ENCODE assay signal across 21 cellular contexts in the genomic region with DNA sequence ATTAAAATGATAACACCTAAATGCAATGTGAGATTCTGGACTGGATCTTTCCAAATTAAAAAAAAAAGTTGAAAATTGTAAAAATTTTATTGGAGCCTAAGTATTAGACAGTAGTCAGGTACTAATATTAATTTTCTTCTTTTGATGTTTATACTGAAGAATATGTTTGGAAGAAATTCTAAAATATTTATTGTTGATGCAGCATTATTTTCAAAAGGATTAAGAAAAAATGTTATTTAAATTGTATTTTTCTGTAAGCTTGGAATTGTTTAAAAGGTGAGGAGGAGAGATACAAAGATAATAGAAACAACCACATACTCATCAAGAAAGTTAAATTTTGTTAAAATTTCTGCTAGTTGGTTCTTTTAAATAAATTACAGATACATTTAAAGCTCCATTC.
DNase-seq lines count a peak whose midpoint lies in the region; ATAC-seq, FAIRE-seq and TF ChIP-seq lines count a peak whose summit lies in the region.
"Had no signal": no experiment of that assay in that cellular context is flagged by ENCODE, and none has a peak within 500 bp of the region (broad histone marks: within the 10 kb centered on the region; RNA-seq: fewer than 3 reads in every experiment).

No MANE protein-coding gene starts in this region.

- peak; percentile 60 for FAIRE-seq in A204.1 (lab: Jason Lieb, UNC)
- peak; percentile 19 for FAIRE-seq in G401.6 (lab: Jason Lieb, UNC)
- FAIRE-seq in endothelial cell of umbilical vein (lab: Jason Lieb, UNC): peak; percentile 40
- peak; percentile 13 for FAIRE-seq in pancreas (lab: Jason Lieb, UNC)
- FAIRE-seq: GM12878, GM19239 had no signal

- H2AFZ ChIP-seq in endothelial cell of umbilical vein (ENCODE audit: low read depth, low read length) (no peak overlapping the region), SK-N-SH (ENCODE audit: low read depth) (no peak overlapping the region)
- H2AFZ ChIP-seq: GM23248 had no signal

- H3K27me3 ChIP-seq in endothelial cell of umbilical vein (ENCODE audit: control insufficient read depth in 2 of 2, insufficient read depth in 2 of 2, low read length in 2 of 2): no peaks in the 10 kb centered on the region
- no peaks in the 10 kb centered on the region for H3K27me3 ChIP-seq in pancreas
- no peaks in the 10 kb centered on the region for H3K27me3 ChIP-seq in SK-N-SH (ENCODE audit: insufficient read depth)
- H3K27me3 ChIP-seq in dorsolateral prefrontal cortex: no peaks in the 10 kb centered on the region
- H3K27me3 ChIP-seq: BLaER1 had no signal

- H3K9me3 ChIP-seq in endothelial cell of umbilical vein (replicated peaks; ENCODE audit: control insufficient read depth, insufficient read depth, low read length): no peaks in the 10 kb centered on the region
- peaks cover 0 to 3% (median 0%) of the 10 kb centered on the region in 4 donors for H3K9me3 ChIP-seq in pancreas
- H3K9me3 ChIP-seq in SK-N-SH: no peaks in the 10 kb centered on the region

- CTCF ChIA-PET in endothelial cell of umbilical vein (lab: Charles Lee): interaction anchor here (1.2 kb wide), 1 partner anchor 9 kb away, joined by 3 read pairs; no protein-coding TSS in a partner anchor
- CTCF ChIA-PET in SK-N-SH (lab: Yijun Ruan, JAX): no interaction called here

- no peaks in the 10 kb centered on the region for H3K9me1 ChIP-seq in endothelial cell of umbilical vein (replicated peaks; ENCODE audit: control insufficient read depth, extremely low read depth, insufficient read depth, low read length)

- TF ChIP-seq CTCF in endothelial cell of umbilical vein (IDR thresholded peaks at IDR 0.05; ENCODE audit: extremely low read depth in 1 of 2, insufficient read depth in 1 of 2, low read depth in 1 of 2, low read length in 2 of 2): no peak
- no peak for TF ChIP-seq CTCF in pancreas (IDR thresholded peaks at IDR 0.05)
- TF ChIP-seq CTCF in SK-N-SH (IDR thresholded peaks at IDR 0.05): no peak
- no peak for TF ChIP-seq CTCF in dorsolateral prefrontal cortex (IDR thresholded peaks at IDR 0.05 in 54 of 56, conservative IDR thresholded peaks at IDR 0.05 in 2 of 56; ENCODE audit: low read depth in 1 of 56, partially characterized antibody in 56 of 56)

- H3K9ac ChIP-seq in endothelial cell of umbilical vein (replicated peaks; ENCODE audit: extremely low read depth, insufficient read depth, low read length) (no peak overlapping the region), SK-N-SH (no peak overlapping the region)
- H3K9ac ChIP-seq: BLaER1, GM23248 had no signal

- BruUV-seq in endothelial cell of umbilical vein (replicated peaks; lab: Mats Ljungman, UMichigan): no TSS peak

- H3K4me3 ChIP-seq in endothelial cell of umbilical vein (replicated peaks in 1 of 3; ENCODE audit: insufficient read depth in 1 of 3, low read depth in 1 of 3, low read length in 3 of 3): no peak overlapping the region
- no peak overlapping the region for H3K4me3 ChIP-seq in pancreas
- H3K4me3 ChIP-seq in SK-N-SH (ENCODE audit: low read depth in 2 of 2, low read length in 1 of 2): no peak overlapping the region
- H3K4me3 ChIP-seq in dorsolateral prefrontal cortex: no peak overlapping the region
- H3K4me3 ChIP-seq: BLaER1, GM12878, GM23248 had no signal

- H3K4me1 ChIP-seq in endothelial cell of umbilical vein (ENCODE audit: control insufficient read depth, extremely low read depth, insufficient read depth, low read length) (no peaks in the 10 kb centered on the region), pancreas (no peaks in the 10 kb centered on the region), SK-N-SH (ENCODE audit: control insufficient read depth in 1 of 2, insufficient read depth in 2 of 2, low read depth in 1 of 2, low read length in 1 of 2) (no peaks in the 10 kb centered on the region)
- H3K4me1 ChIP-seq: BLaER1, Caco-2 had no signal

- TF ChIP-seq EP300 in SK-N-SH (IDR thresholded peaks at IDR 0.05; ENCODE audit: borderline replicate concordance in 1 of 2, low read depth in 1 of 2, low read length in 1 of 2): no peak

- DNase-seq in endothelial cell of umbilical vein (ENCODE audit: low read depth, low spot score) (no peak), pancreas (no peak), GOT3 (lab: John Stamatoyannopoulos, UW) (no peak), SK-N-SH (no peak), dorsolateral prefrontal cortex (no peak)
- DNase-seq: 8988T; Caco-2; CD4-positive, CD25-positive, alpha-beta regulatory T cell; CD8-positive, alpha-beta T cell; DMS153; DND-41; GDM1; GM23248; H9 had no signal

- no peaks in the 10 kb centered on the region for H3K9me2 ChIP-seq in SK-N-SH

- no peak for TF ChIP-seq POLR2A in endothelial cell of umbilical vein (IDR thresholded peaks at IDR 0.05; ENCODE audit: low read depth, low read length)

- no peaks in the 10 kb centered on the region for H4K20me1 ChIP-seq in endothelial cell of umbilical vein (replicated peaks; ENCODE audit: control insufficient read depth, extremely low read depth, insufficient read depth, low read length)
- H4K20me1 ChIP-seq in SK-N-SH (ENCODE audit: insufficient read depth): no peaks in the 10 kb centered on the region
- H4K20me1 ChIP-seq: BLaER1 had no signal

- H3K27ac ChIP-seq in endothelial cell of umbilical vein (ENCODE audit: insufficient read depth, low read depth, low read length) (no peak overlapping the region), pancreas (no peak overlapping the region), SK-N-SH (ENCODE audit: low read depth in 2 of 2, low read length in 1 of 2) (no peak overlapping the region), dorsolateral prefrontal cortex (no peak overlapping the region)
- H3K27ac ChIP-seq: BLaER1, C4-2B, GM23248 had no signal

- H3K36me3 ChIP-seq in endothelial cell of umbilical vein (ENCODE audit: control insufficient read depth in 2 of 2, extremely low read depth in 1 of 2, insufficient read depth in 2 of 2, low read length in 2 of 2): no peaks in the 10 kb centered on the region
- H3K36me3 ChIP-seq in pancreas: no peaks in the 10 kb centered on the region
- no peaks in the 10 kb centered on the region for H3K36me3 ChIP-seq in SK-N-SH (replicated peaks in 1 of 2; ENCODE audit: control insufficient read depth in 1 of 2, insufficient read depth in 2 of 2, low read length in 1 of 2)
- H3K36me3 ChIP-seq: BLaER1 had no signal

- dilution Hi-C loops in endothelial cell of umbilical vein (cut with MboI; ENCODE audit: extremely low pct_ligation_motif_present, low sequenced_read_pairs): no loop called here

- H3K79me2 ChIP-seq in endothelial cell of umbilical vein (ENCODE audit: control insufficient read depth, insufficient read depth, low read length) (no peaks in the 10 kb centered on the region), SK-N-SH (ENCODE audit: insufficient read depth) (no peaks in the 10 kb centered on the region)

- POLR2A ChIA-PET in endothelial cell of umbilical vein (lab: Charles Lee): no interaction called here
- POLR2A ChIA-PET in SK-N-SH (lab: Yijun Ruan, JAX): no interaction called here

- TF ChIP-seq RAD21 in SK-N-SH (IDR thresholded peaks at IDR 0.05; ENCODE audit: low read length): no peak

- ATAC-seq in pancreas: no peak
- ATAC-seq: CD8-positive, alpha-beta T cell; GM12878; HCT116 had no signal

- intact Hi-C loops in endothelial cell of umbilical vein (cut with micrococcal nuclease): no loop called here
- intact Hi-C loops in pancreas (cut with DNase I): no loop called here
- intact Hi-C loops in dorsolateral prefrontal cortex (cut with DNase I): no loop called here

- no peak overlapping the region for H3K4me2 ChIP-seq in endothelial cell of umbilical vein (ENCODE audit: insufficient read depth, low read length)
- no peak overlapping the region for H3K4me2 ChIP-seq in SK-N-SH
- H3K4me2 ChIP-seq: BLaER1 had no signal

- H3F3A ChIP-seq in SK-N-SH (replicated peaks; ENCODE audit: insufficient read depth): no peaks in the 10 kb centered on the region

TF ChIP-seq in endothelial cell of umbilical vein, 7 proteins besides CTCF, POLR2A, EP300 and RAD21:
- TF ChIP-seq MYC (IDR thresholded peaks at IDR 0.05; ENCODE audit: low read depth, low read length) (no peak), GATA2 (IDR thresholded peaks at IDR 0.05; ENCODE audit: insufficient read depth, insufficient read length, low read depth, low read length) (no peak), EZH2 (IDR thresholded peaks at IDR 0.05; ENCODE audit: borderline replicate concordance, low read depth, low read length, severe bottlenecking) (no peak), JUN (IDR thresholded peaks at IDR 0.05; ENCODE audit: borderline replicate concordance, insufficient read depth, insufficient read length, low read depth) (no peak), POLR2AphosphoS5 (IDR thresholded peaks at IDR 0.05; ENCODE audit: insufficient read depth, low read depth, low read length) (no peak), FOS (IDR thresholded peaks at IDR 0.05; ENCODE audit: borderline replicate concordance, insufficient read depth, low read length) (no peak)
- TF ChIP-seq, protein P1, sequence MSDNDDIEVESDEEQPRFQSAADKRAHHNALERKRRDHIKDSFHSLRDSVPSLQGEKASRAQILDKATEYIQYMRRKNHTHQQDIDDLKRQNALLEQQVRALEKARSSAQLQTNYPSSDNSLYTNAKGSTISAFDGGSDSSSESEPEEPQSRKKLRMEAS (IDR thresholded peaks at IDR 0.05; ENCODE audit: insufficient read depth, insufficient read length): no peak

TF ChIP-seq in SK-N-SH, 30 proteins besides CTCF, POLR2A, EP300 and RAD21 (continues in another document):
- TF ChIP-seq, protein P2, sequence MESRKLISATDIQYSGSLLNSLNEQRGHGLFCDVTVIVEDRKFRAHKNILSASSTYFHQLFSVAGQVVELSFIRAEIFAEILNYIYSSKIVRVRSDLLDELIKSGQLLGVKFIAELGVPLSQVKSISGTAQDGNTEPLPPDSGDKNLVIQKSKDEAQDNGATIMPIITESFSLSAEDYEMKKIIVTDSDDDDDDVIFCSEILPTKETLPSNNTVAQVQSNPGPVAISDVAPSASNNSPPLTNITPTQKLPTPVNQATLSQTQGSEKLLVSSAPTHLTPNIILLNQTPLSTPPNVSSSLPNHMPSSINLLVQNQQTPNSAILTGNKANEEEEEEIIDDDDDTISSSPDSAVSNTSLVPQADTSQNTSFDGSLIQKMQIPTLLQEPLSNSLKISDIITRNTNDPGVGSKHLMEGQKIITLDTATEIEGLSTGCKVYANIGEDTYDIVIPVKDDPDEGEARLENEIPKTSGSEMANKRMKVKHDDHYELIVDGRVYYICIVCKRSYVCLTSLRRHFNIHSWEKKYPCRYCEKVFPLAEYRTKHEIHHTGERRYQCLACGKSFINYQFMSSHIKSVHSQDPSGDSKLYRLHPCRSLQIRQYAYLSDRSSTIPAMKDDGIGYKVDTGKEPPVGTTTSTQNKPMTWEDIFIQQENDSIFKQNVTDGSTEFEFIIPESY (IDR thresholded peaks at IDR 0.05; ENCODE audit: borderline replicate concordance, low read depth): no peak
- no peak for TF ChIP-seq GABPA (IDR thresholded peaks at IDR 0.05; ENCODE audit: low read depth)
- TF ChIP-seq, protein P3, sequence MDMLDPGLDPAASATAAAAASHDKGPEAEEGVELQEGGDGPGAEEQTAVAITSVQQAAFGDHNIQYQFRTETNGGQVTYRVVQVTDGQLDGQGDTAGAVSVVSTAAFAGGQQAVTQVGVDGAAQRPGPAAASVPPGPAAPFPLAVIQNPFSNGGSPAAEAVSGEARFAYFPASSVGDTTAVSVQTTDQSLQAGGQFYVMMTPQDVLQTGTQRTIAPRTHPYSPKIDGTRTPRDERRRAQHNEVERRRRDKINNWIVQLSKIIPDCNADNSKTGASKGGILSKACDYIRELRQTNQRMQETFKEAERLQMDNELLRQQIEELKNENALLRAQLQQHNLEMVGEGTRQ (IDR thresholded peaks at IDR 0.05; ENCODE audit: borderline replicate concordance, low read depth, low read length): no peak
